21 cellular contexts compared by ENCODE assay signal in genomic region chr13:102757006-102757405, GRCh38. TPM values are rescaled to one million over a fixed set of nuclear protein-coding genes. Genes with fewer than 3 reads are reported as not detected.
DNase-seq lines count a peak whose midpoint lies in the region; FAIRE-seq and TF ChIP-seq lines count a peak whose summit lies in the region.
"Had no signal": no experiment of that assay in that cellular context is flagged by ENCODE, and none has a peak within 500 bp of the region (broad histone marks: within the 10 kb centered on the region; RNA-seq: fewer than 3 reads in every experiment).

No MANE protein-coding gene starts in this region.

- H3K36me3 Mint-ChIP-seq in activated CD4-positive, alpha-beta memory T cell treated with anti-CD3 and anti-CD28 coated beads, Interleukin-2, amount 10 ng/mL, durations not matched to agents 7 days and 5 days (ENCODE audit: low read depth), result no peaks in the 10 kb centered on the region
- H3K36me3 Mint-ChIP-seq: CD4-positive, CD25-positive, alpha-beta regulatory T cell had no signal

- no peak overlapping the region for H3K4me3 Mint-ChIP-seq in activated CD4-positive, alpha-beta memory T cell treated with anti-CD3 and anti-CD28 coated beads, Interleukin-2, amount 10 ng/mL, durations not matched to agents 7 days and 5 days
- H3K4me3 Mint-ChIP-seq: CD4-positive, CD25-positive, alpha-beta regulatory T cell; CD8-positive, alpha-beta memory T cell had no signal

- H3K9me3 ChIP-seq in tibial nerve, result peaks cover 0 to 10% (median 0%) of the 10 kb centered on the region in 4 donors
- H3K9me3 ChIP-seq: BE2C, HAP-1 had no signal

- no peak overlapping the region for H3K27ac Mint-ChIP-seq in activated CD4-positive, alpha-beta memory T cell treated with anti-CD3 and anti-CD28 coated beads, Interleukin-2, amount 10 ng/mL, durations not matched to agents 7 days and 5 days
- H3K27ac Mint-ChIP-seq: CD4-positive, CD25-positive, alpha-beta regulatory T cell; CD8-positive, alpha-beta memory T cell had no signal

- H3K27me3 ChIP-seq in bronchial epithelial cell (ENCODE audit: control insufficient read depth, insufficient read depth, low read length) (no peaks in the 10 kb centered on the region), tibial nerve (no peaks in the 10 kb centered on the region)
- H3K27me3 ChIP-seq: BE2C had no signal

- TF ChIP-seq CTCF in RWPE1 (conservative IDR thresholded peaks at IDR 0.05; ENCODE audit: low read depth) (no peak), bronchial epithelial cell (IDR thresholded peaks at IDR 0.05; ENCODE audit: insufficient read depth, low read length, severe bottlenecking) (no peak), tibial nerve (IDR thresholded peaks at IDR 0.05) (no peak)

- FAIRE-seq in H54 (lab: Jason Lieb, UNC), result peak; percentile 79
- no peak for FAIRE-seq in bronchial epithelial cell (lab: Jason Lieb, UNC)
- FAIRE-seq: A204.1, G401.6, GM12891, GM19239, H1 had no signal

- no peak for DNase-seq in H54 (ENCODE audit: insufficient read length, low spot score)
- DNase-seq in RWPE1 (ENCODE audit: low spot score), result peak; percentile 5
- DNase-seq in bronchial epithelial cell (ENCODE audit: low read depth), result peak; percentile 80
- DNase-seq in left kidney (ENCODE audit: low read depth, low spot score), result peak; percentile 21
- no peak for DNase-seq in tibial nerve (ENCODE audit: low spot score in 2 of 2)
- DNase-seq in activated CD4-positive, alpha-beta memory T cell treated with anti-CD3 and anti-CD28 coated beads, Interleukin-2, amount 10 ng/mL, durations not matched to agents 7 days and 5 days, result no peak
- DNase-seq in NCI-H1417 (lab: John Stamatoyannopoulos, UW), result no peak
- DNase-seq: ACHN; BE2C; C1 segment of cervical spinal cord; CD4-positive, CD25-positive, alpha-beta regulatory T cell; CD8-positive, alpha-beta memory T cell; COR-L47; DMS 273 treated with DMSO at 0.1 percent for 48 hours; DMS53 had no signal

- no peaks in the 10 kb centered on the region for H3K27me3 Mint-ChIP-seq in activated CD4-positive, alpha-beta memory T cell treated with anti-CD3 and anti-CD28 coated beads, Interleukin-2, amount 10 ng/mL, durations not matched to agents 7 days and 5 days

- no peaks in the 10 kb centered on the region for H3K4me1 ChIP-seq in tibial nerve
- H3K4me1 ChIP-seq: BE2C had no signal

- no peak overlapping the region for H3K4me3 ChIP-seq in bronchial epithelial cell (ENCODE audit: low read depth, low read length)
- no peak overlapping the region for H3K4me3 ChIP-seq in tibial nerve
- H3K4me3 ChIP-seq: HAP-1 had no signal

- TF ChIP-seq EP300 in tibial nerve (IDR thresholded peaks at IDR 0.05), result no peak

- no peaks in the 10 kb centered on the region for H3K9me3 Mint-ChIP-seq in activated CD4-positive, alpha-beta memory T cell treated with anti-CD3 and anti-CD28 coated beads, Interleukin-2, amount 10 ng/mL, durations not matched to agents 7 days and 5 days
- H3K9me3 Mint-ChIP-seq: CD8-positive, alpha-beta memory T cell had no signal

- TF ChIP-seq POLR2A in H54 (IDR thresholded peaks at IDR 0.05; ENCODE audit: low read depth, low read length) (no peak), tibial nerve (IDR thresholded peaks at IDR 0.05) (no peak)

- no peaks in the 10 kb centered on the region for H3K4me1 Mint-ChIP-seq in activated CD4-positive, alpha-beta memory T cell treated with anti-CD3 and anti-CD28 coated beads, Interleukin-2, amount 10 ng/mL, durations not matched to agents 7 days and 5 days
- H3K4me1 Mint-ChIP-seq: CD4-positive, CD25-positive, alpha-beta regulatory T cell; CD8-positive, alpha-beta memory T cell had no signal

- POLR2A ChIA-PET in RWPE1 (lab: Yijun Ruan, JAX; ENCODE audit: low non-redundant PET), result no interaction called here
- POLR2A ChIA-PET in activated CD4-positive, alpha-beta memory T cell treated with anti-CD3 and anti-CD28 coated beads, Interleukin-2, amount 10 ng/mL, durations not matched to agents 7 days and 5 days (lab: Charles Lee), result no interaction called here

- H3K27ac ChIP-seq in RWPE1 (no peak overlapping the region), tibial nerve (no peak overlapping the region)

- no peaks in the 10 kb centered on the region for H3K36me3 ChIP-seq in bronchial epithelial cell (ENCODE audit: control insufficient read depth, insufficient read depth, low read length)
- no peaks in the 10 kb centered on the region for H3K36me3 ChIP-seq in tibial nerve
- H3K36me3 ChIP-seq: BE2C, HAP-1 had no signal

- CTCF ChIA-PET in RWPE1 (lab: Yijun Ruan, JAX), result interaction anchor here (1.1 kb wide), 1 partner anchor 32 kb away, joined by 3 read pairs; no protein-coding TSS in a partner anchor
- CTCF ChIA-PET in activated CD4-positive, alpha-beta memory T cell treated with anti-CD3 and anti-CD28 coated beads, Interleukin-2, amount 10 ng/mL, durations not matched to agents 7 days and 5 days (lab: Charles Lee), result interaction anchor here (1.3 kb wide), 1 partner anchor 165 kb away, joined by 4 read pairs; no protein-coding TSS in a partner anchor

- WGBS in tibial nerve, 2 donors, result 85 to 93% methylated on average over 1 of the region's 1 CpG

RNA-seq across cellular contexts. Expression of gene TEX30, which starts 16.6 kb away (rescaled TPM):
- total RNA-seq in bronchial epithelial cell (9.7 and 16.1 TPM in 2 replicates), tibial nerve (10 to 100 TPM in 1 of 4 donors, 1 to 10 TPM in 3; 4.7 to 16.0 (median 6.1) TPM)
- 10 to 100 TPM; 35.0 to 36.6 TPM for total RNA-seq in activated CD4-positive, alpha-beta memory T cell treated with anti-CD3 and anti-CD28 coated beads, Interleukin-2, amount 10 ng/mL, durations not matched to agents 7 days and 5 days

RNA-seq across cellular contexts. Expression of gene POGLUT2, which starts 41.8 kb away (rescaled TPM):
- total RNA-seq in bronchial epithelial cell, result 4.0 and 6.1 TPM in 2 replicates
- 1 to 10 TPM; 4.5 to 6.6 (median 6.0) TPM for total RNA-seq in tibial nerve
- total RNA-seq in activated CD4-positive, alpha-beta memory T cell treated with anti-CD3 and anti-CD28 coated beads, Interleukin-2, amount 10 ng/mL, durations not matched to agents 7 days and 5 days, result 10 to 100 TPM; 10.4 to 10.5 TPM

RNA-seq across cellular contexts. Expression of gene BIVM, which starts 41.9 kb away (rescaled TPM):
- total RNA-seq in bronchial epithelial cell (7.9 and 11.1 TPM in 2 replicates), tibial nerve (10 to 100 TPM; 11.8 to 33.5 (median 19.1) TPM)
- total RNA-seq in activated CD4-positive, alpha-beta memory T cell treated with anti-CD3 and anti-CD28 coated beads, Interleukin-2, amount 10 ng/mL, durations not matched to agents 7 days and 5 days, result 10 to 100 TPM; 28.8 to 32.1 TPM

Comparison
In these comparisons a context has a peak if more than half of its experiments do, and no peak if none do; other contexts are left out.
1. DNase-seq: peak in RWPE1 (single experiment), bronchial epithelial cell (single experiment) and left kidney (single experiment); none in H54 (single experiment), tibial nerve (0 of 2), activated CD4-positive, alpha-beta memory T cell treated with anti-CD3 and anti-CD28 coated beads, Interleukin-2, amount 10 ng/mL, durations not matched to agents 7 days and 5 days (single experiment) and NCI-H1417 (0 of 3).